Comparison of ENCODE assay signal across 37 cellular contexts in the genomic region with DNA sequence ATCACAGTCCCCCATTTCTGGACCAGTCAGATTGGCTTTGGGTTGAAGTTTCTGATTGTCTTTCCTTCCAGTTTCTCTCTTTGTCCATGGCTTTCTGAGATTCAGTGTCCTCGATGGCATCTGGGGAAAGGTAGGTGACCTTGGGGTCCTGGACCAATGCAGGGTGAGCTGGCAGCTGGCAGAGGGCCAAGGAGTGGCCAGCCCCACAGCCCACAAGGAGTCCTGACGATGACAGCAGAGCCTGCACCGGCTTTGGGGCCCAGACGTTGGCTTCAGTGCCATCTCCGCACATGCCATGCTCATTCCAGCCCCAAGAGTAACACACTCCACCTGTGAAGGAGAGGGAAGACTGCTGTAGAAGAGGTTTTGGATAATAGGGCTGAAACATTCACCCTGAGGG. TPM values are rescaled to one million over a fixed set of nuclear protein-coding genes. Genes with fewer than 3 reads are reported as not detected.
"Had no signal": no experiment of that assay in that cellular context is flagged by ENCODE, and none has a peak within 500 bp of the region (broad histone marks: within the 10 kb centered on the region; RNA-seq: fewer than 3 reads in every experiment).

No MANE protein-coding gene starts in this region.

- ATAC-seq: activated CD4-positive, alpha-beta T cell treated with anti-CD3 and anti-CD28 coated beads for 36 hours; activated CD8-positive, alpha-beta memory T cell treated with anti-CD3 and anti-CD28 coated beads, Interleukin-2, amount 10 ng/mL, durations not matched to agents 7 days and 5 days; activated CD8-positive, alpha-beta T cell treated with anti-CD3 and anti-CD28 coated beads, Interleukin-2, amount 10 ng/mL, durations not matched to agents 7 days and 5 days; foreskin keratinocyte; gastrocnemius medialis; heart left ventricle had no signal

- H3K4me1 Mint-ChIP-seq: activated CD4-positive, alpha-beta T cell treated with anti-CD3 and anti-CD28 coated beads for 36 hours; activated CD4-positive, alpha-beta T cell treated with anti-CD3 and anti-CD28 coated beads, Interleukin-2, amount 10 ng/mL, durations not matched to agents 24 days and 14 days; activated CD8-positive, alpha-beta memory T cell treated with anti-CD3 and anti-CD28 coated beads, Interleukin-2, amount 10 ng/mL, durations not matched to agents 7 days and 5 days; brain; endodermal cell had no signal

- H3K27me3 Mint-ChIP-seq: activated CD4-positive, alpha-beta memory T cell treated with anti-CD3 and anti-CD28 coated beads for 36 hours; activated CD4-positive, alpha-beta T cell treated with anti-CD3 and anti-CD28 coated beads for 36 hours; activated CD4-positive, alpha-beta T cell treated with anti-CD3 and anti-CD28 coated beads, Interleukin-2, amount 10 ng/mL, durations not matched to agents 24 days and 14 days; activated CD8-positive, alpha-beta memory T cell treated with anti-CD3 and anti-CD28 coated beads, Interleukin-2, amount 10 ng/mL, durations not matched to agents 7 days and 5 days; activated naive CD8-positive, alpha-beta T cell; brain; dendritic cell treated with granulocyte-macrophage colony-stimulating factor and Interleukin-4, amounts not matched to agents 40 ng/mL and 50 ng/mL, for 4 days had no signal

- H3K36me3 Mint-ChIP-seq: activated CD8-positive, alpha-beta memory T cell treated with anti-CD3 and anti-CD28 coated beads, Interleukin-2, amount 10 ng/mL, durations not matched to agents 7 days and 5 days had no signal

- H3K36me3 ChIP-seq: breast epithelium, cardiac muscle cell, gastrocnemius medialis, heart left ventricle had no signal

- H3K4me3 Mint-ChIP-seq: activated CD4-positive, alpha-beta memory T cell treated with anti-CD3 and anti-CD28 coated beads for 36 hours; activated CD4-positive, alpha-beta T cell treated with anti-CD3 and anti-CD28 coated beads for 36 hours; activated CD4-positive, alpha-beta T cell treated with anti-CD3 and anti-CD28 coated beads, Interleukin-2, amount 10 ng/mL, durations not matched to agents 24 days and 14 days; activated CD8-positive, alpha-beta memory T cell treated with anti-CD3 and anti-CD28 coated beads, Interleukin-2, amount 10 ng/mL, durations not matched to agents 7 days and 5 days; activated CD8-positive, alpha-beta T cell treated with anti-CD3 and anti-CD28 coated beads, Interleukin-2, amount 10 ng/mL, durations not matched to agents 7 days and 5 days; activated naive CD8-positive, alpha-beta T cell; activated T-helper 1 cell treated with anti-CD3 and anti-CD28 coated beads, Interleukin-12 subunit alpha, Interleukin-12 subunit beta, Interleukin-2, Interleukin-4 antibody, amounts not matched to agents 30 ng/mL and 10 ng/mL and 1 ng/mL, durations not matched to agents 14 hours and 24 hours and 36 hours; brain; dendritic cell treated with granulocyte-macrophage colony-stimulating factor and Interleukin-4, amounts not matched to agents 40 ng/mL and 50 ng/mL, for 4 days; endodermal cell had no signal

- H3K27me3 ChIP-seq: breast epithelium, cardiac muscle cell, dorsolateral prefrontal cortex, esophagus muscularis mucosa, foreskin keratinocyte, gastrocnemius medialis, heart left ventricle had no signal

- H3K9me3 Mint-ChIP-seq: activated CD4-positive, alpha-beta memory T cell treated with anti-CD3 and anti-CD28 coated beads for 36 hours; activated CD4-positive, alpha-beta T cell treated with anti-CD3 and anti-CD28 coated beads, Interleukin-2, amount 10 ng/mL, durations not matched to agents 24 days and 14 days; activated T-helper 1 cell treated with anti-CD3 and anti-CD28 coated beads, Interleukin-12 subunit alpha, Interleukin-12 subunit beta, Interleukin-2, Interleukin-4 antibody, amounts not matched to agents 30 ng/mL and 10 ng/mL and 1 ng/mL, durations not matched to agents 14 hours and 24 hours and 36 hours; activated T-helper 2 cell treated with anti-CD3 and anti-CD28 coated beads, Interferon-gamma antibody, Interleukin-2, Interleukin-4, amounts not matched to agents 10 μg/mL and 5 μg/mL and 100 μg/mL, durations not matched to agents 14 hours and 24 hours and 36 hours; brain; dendritic cell treated with granulocyte-macrophage colony-stimulating factor and Interleukin-4, amounts not matched to agents 40 ng/mL and 50 ng/mL, for 4 days; endodermal cell had no signal

- H3K27ac Mint-ChIP-seq: activated CD4-positive, alpha-beta memory T cell treated with anti-CD3 and anti-CD28 coated beads for 36 hours; activated CD4-positive, alpha-beta T cell treated with anti-CD3 and anti-CD28 coated beads for 36 hours; activated CD4-positive, alpha-beta T cell treated with anti-CD3 and anti-CD28 coated beads, Interleukin-2, amount 10 ng/mL, durations not matched to agents 24 days and 14 days; activated CD8-positive, alpha-beta memory T cell treated with anti-CD3 and anti-CD28 coated beads, Interleukin-2, amount 10 ng/mL, durations not matched to agents 7 days and 5 days; activated CD8-positive, alpha-beta T cell treated with anti-CD3 and anti-CD28 coated beads, Interleukin-2, amount 10 ng/mL, durations not matched to agents 7 days and 5 days; activated naive CD8-positive, alpha-beta T cell; activated T-helper 1 cell treated with anti-CD3 and anti-CD28 coated beads, Interleukin-12 subunit alpha, Interleukin-12 subunit beta, Interleukin-2, Interleukin-4 antibody, amounts not matched to agents 30 ng/mL and 10 ng/mL and 1 ng/mL, durations not matched to agents 14 hours and 24 hours and 36 hours; activated T-helper 2 cell treated with anti-CD3 and anti-CD28 coated beads, Interferon-gamma antibody, Interleukin-2, Interleukin-4, amounts not matched to agents 10 μg/mL and 5 μg/mL and 100 μg/mL, durations not matched to agents 14 hours and 24 hours and 36 hours; brain; dendritic cell treated with granulocyte-macrophage colony-stimulating factor and Interleukin-4, amounts not matched to agents 40 ng/mL and 50 ng/mL, for 4 days; endodermal cell had no signal

- H3K9me3 ChIP-seq: breast epithelium, esophagus muscularis mucosa, gastrocnemius medialis, heart left ventricle had no signal

- H3K4me1 ChIP-seq: breast epithelium, esophagus muscularis mucosa, gastrocnemius medialis, heart left ventricle had no signal

- H3K27ac ChIP-seq: breast epithelium, cardiac muscle cell, coronary artery, esophagus muscularis mucosa, gastrocnemius medialis, heart left ventricle had no signal

- H3K4me3 ChIP-seq: breast epithelium, cardiac muscle cell, coronary artery, dorsolateral prefrontal cortex, esophagus muscularis mucosa, gastrocnemius medialis, heart left ventricle had no signal

- DNase-seq: activated CD4-positive, alpha-beta memory T cell treated with anti-CD3 and anti-CD28 coated beads for 36 hours; activated CD4-positive, alpha-beta T cell treated with anti-CD3 and anti-CD28 coated beads for 36 hours; activated CD4-positive, alpha-beta T cell treated with anti-CD3 and anti-CD28 coated beads, Interleukin-2, amount 10 ng/mL, durations not matched to agents 24 days and 14 days; activated CD4-positive, CD25-positive, alpha-beta regulatory T cell; activated CD4-positive, CD25-positive, alpha-beta regulatory T cell treated with anti-CD3 and anti-CD28 coated beads, Interleukin-2, amount 50 U/mL, for 72 hours; activated CD8-positive, alpha-beta memory T cell treated with anti-CD3 and anti-CD28 coated beads, Interleukin-2, amount 10 ng/mL, durations not matched to agents 7 days and 5 days; activated CD8-positive, alpha-beta memory T cell treated with anti-CD3 and anti-CD28 coated beads, Interleukin-2, amount 50 U/mL, for 4 hours; activated CD8-positive, alpha-beta T cell treated with anti-CD3 and anti-CD28 coated beads, Interleukin-2, amount 10 ng/mL, durations not matched to agents 7 days and 5 days; activated gamma-delta T cell treated with Interleukin-2 at 50 U/mL for 16 hours; activated naive CD4-positive, alpha-beta T cell treated with anti-CD3 and anti-CD28 coated beads, Interleukin-2, amount 50 U/mL, for 16 hours; activated naive CD4-positive, alpha-beta T cell treated with Interleukin-2 at 50 U/mL for 16 hours; activated T-cell treated with anti-CD3 and anti-CD28 coated beads, Interleukin-2, amount 50 U/mL, for 1 hour; activated T-cell treated with anti-CD3 and anti-CD28 coated beads, Interleukin-2, amount 50 U/mL, for 48 hours; amniotic stem cell; central memory CD4-positive, alpha-beta T cell; cerebellar nuclear complex; dorsolateral prefrontal cortex; effector memory CD4-positive, alpha-beta T cell; endodermal cell; erythroblast; foreskin keratinocyte; gastrocnemius medialis; glutamatergic neuron; T-helper 2 cell had no signal

RNA-seq across cellular contexts. Expression of gene KCNC1, which starts 53.5 kb away (rescaled TPM):
- total RNA-seq: activated CD4-positive, alpha-beta memory T cell treated with anti-CD3 and anti-CD28 coated beads for 36 hours; activated CD4-positive, alpha-beta T cell treated with anti-CD3 and anti-CD28 coated beads for 36 hours; activated CD4-positive, alpha-beta T cell treated with anti-CD3 and anti-CD28 coated beads, Interleukin-2, amount 10 ng/mL, durations not matched to agents 24 days and 14 days; activated CD8-positive, alpha-beta memory T cell treated with anti-CD3 and anti-CD28 coated beads for 36 hours; activated CD8-positive, alpha-beta memory T cell treated with anti-CD3 and anti-CD28 coated beads, Interleukin-2, amount 10 ng/mL, durations not matched to agents 7 days and 5 days; activated CD8-positive, alpha-beta T cell treated with anti-CD3 and anti-CD28 coated beads, Interleukin-2, amount 10 ng/mL, durations not matched to agents 7 days and 5 days; activated T-helper 1 cell treated with anti-CD3 and anti-CD28 coated beads, Interleukin-12 subunit alpha, Interleukin-12 subunit beta, Interleukin-2, Interleukin-4 antibody, amounts not matched to agents 30 ng/mL and 10 ng/mL and 1 ng/mL, durations not matched to agents 14 hours and 24 hours and 36 hours; activated T-helper 2 cell treated with anti-CD3 and anti-CD28 coated beads, Interferon-gamma antibody, Interleukin-2, Interleukin-4, amounts not matched to agents 10 μg/mL and 5 μg/mL and 100 μg/mL, durations not matched to agents 14 hours and 24 hours and 36 hours; aorta; cardiac muscle cell; endodermal cell; esophagus muscularis mucosa; foreskin keratinocyte; T-helper 1 cell treated with Interleukin-12 subunit alpha and Interleukin-12 subunit beta and Interleukin-4 antibody, amounts not matched to agents 30 ng/mL and 1 ng/mL, for 36 hours had no signal
- polyA plus RNA-seq: aorta, foreskin keratinocyte, heart left ventricle had no signal
